1 cellular context compared by ENCODE assay signal in the genomic region with DNA sequence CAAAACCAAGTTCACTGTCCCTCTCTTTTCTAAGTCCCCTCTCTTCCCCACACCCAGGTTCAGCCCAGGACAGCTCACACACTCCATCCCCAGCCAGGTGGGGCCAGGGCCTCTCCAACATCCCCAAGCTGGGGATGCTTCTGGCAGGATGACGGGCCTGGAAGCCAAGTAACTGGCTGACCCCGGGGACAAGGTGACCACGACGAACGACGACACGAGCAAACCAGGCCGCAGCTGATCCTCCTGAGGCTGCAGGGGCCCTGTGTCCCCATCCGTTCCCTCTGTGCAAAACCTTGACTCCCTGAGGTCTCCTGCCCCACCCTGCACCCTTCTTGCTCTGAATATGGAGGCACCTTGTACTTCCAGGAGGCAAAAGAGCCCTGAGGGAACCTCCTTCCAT.
TF ChIP-seq lines count a peak whose summit lies in the region.

No MANE protein-coding gene starts in this region.

TF ChIP-seq in HepG2, 621 proteins besides CTCF, POLR2A, EP300 and RAD21:
- TF ChIP-seq NFE2L2 (IDR thresholded peaks at IDR 0.05; ENCODE audit: low read length) (no peak), ZNF431 (CRISPR knock-in tag; IDR thresholded peaks at IDR 0.05; ENCODE audit: borderline replicate concordance, low read depth) (no peak)
- TF ChIP-seq, protein P1, sequence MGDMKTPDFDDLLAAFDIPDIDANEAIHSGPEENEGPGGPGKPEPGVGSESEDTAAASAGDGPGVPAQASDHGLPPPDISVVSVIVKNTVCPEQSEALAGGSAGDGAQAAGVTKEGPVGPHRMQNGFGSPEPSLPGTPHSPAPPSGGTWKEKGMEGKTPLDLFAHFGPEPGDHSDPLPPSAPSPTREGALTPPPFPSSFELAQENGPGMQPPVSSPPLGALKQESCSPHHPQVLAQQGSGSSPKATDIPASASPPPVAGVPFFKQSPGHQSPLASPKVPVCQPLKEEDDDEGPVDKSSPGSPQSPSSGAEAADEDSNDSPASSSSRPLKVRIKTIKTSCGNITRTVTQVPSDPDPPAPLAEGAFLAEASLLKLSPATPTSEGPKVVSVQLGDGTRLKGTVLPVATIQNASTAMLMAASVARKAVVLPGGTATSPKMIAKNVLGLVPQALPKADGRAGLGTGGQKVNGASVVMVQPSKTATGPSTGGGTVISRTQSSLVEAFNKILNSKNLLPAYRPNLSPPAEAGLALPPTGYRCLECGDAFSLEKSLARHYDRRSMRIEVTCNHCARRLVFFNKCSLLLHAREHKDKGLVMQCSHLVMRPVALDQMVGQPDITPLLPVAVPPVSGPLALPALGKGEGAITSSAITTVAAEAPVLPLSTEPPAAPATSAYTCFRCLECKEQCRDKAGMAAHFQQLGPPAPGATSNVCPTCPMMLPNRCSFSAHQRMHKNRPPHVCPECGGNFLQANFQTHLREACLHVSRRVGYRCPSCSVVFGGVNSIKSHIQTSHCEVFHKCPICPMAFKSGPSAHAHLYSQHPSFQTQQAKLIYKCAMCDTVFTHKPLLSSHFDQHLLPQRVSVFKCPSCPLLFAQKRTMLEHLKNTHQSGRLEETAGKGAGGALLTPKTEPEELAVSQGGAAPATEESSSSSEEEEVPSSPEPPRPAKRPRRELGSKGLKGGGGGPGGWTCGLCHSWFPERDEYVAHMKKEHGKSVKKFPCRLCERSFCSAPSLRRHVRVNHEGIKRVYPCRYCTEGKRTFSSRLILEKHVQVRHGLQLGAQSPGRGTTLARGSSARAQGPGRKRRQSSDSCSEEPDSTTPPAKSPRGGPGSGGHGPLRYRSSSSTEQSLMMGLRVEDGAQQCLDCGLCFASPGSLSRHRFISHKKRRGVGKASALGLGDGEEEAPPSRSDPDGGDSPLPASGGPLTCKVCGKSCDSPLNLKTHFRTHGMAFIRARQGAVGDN (CRISPR knock-in tag; IDR thresholded peaks at IDR 0.05) = peak; percentile 15; the same call in 1 of the 2 replicates
